ENCODE assay signal across 1 cellular context in the genomic region with DNA sequence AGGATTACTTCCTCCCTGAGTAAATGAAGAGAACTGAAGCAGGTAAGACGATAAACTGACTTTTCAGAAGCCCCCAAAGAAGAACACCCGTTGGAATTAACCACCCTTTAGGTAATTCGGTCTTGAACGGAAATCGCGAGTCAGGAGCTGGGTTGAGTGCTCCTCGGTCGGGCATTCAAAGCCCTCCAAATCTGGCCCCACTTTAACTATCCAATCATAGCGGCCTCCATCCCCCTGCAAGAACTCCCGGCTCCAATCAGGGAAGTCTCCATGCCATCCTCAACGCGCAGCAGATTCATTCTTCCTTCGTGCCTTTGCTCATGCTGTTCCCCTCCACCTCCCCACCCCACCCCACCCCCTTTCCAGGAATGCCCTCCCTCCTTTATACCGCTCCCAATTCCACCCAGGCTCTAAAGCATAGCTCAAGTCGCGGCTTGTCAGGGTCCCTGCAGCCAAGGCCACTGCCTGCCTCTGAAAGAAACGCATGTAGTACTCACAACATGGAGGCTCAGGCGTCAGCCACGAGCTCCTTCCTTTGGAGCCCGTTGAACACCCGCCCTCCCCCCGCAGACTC.
TF ChIP-seq lines count a peak whose summit lies in the region.

No MANE protein-coding gene starts in this region.

TF ChIP-seq in HEK293, 187 proteins besides CTCF, POLR2A, EP300 and RAD21 (continued from another document):
- TF ChIP-seq, protein P1, sequence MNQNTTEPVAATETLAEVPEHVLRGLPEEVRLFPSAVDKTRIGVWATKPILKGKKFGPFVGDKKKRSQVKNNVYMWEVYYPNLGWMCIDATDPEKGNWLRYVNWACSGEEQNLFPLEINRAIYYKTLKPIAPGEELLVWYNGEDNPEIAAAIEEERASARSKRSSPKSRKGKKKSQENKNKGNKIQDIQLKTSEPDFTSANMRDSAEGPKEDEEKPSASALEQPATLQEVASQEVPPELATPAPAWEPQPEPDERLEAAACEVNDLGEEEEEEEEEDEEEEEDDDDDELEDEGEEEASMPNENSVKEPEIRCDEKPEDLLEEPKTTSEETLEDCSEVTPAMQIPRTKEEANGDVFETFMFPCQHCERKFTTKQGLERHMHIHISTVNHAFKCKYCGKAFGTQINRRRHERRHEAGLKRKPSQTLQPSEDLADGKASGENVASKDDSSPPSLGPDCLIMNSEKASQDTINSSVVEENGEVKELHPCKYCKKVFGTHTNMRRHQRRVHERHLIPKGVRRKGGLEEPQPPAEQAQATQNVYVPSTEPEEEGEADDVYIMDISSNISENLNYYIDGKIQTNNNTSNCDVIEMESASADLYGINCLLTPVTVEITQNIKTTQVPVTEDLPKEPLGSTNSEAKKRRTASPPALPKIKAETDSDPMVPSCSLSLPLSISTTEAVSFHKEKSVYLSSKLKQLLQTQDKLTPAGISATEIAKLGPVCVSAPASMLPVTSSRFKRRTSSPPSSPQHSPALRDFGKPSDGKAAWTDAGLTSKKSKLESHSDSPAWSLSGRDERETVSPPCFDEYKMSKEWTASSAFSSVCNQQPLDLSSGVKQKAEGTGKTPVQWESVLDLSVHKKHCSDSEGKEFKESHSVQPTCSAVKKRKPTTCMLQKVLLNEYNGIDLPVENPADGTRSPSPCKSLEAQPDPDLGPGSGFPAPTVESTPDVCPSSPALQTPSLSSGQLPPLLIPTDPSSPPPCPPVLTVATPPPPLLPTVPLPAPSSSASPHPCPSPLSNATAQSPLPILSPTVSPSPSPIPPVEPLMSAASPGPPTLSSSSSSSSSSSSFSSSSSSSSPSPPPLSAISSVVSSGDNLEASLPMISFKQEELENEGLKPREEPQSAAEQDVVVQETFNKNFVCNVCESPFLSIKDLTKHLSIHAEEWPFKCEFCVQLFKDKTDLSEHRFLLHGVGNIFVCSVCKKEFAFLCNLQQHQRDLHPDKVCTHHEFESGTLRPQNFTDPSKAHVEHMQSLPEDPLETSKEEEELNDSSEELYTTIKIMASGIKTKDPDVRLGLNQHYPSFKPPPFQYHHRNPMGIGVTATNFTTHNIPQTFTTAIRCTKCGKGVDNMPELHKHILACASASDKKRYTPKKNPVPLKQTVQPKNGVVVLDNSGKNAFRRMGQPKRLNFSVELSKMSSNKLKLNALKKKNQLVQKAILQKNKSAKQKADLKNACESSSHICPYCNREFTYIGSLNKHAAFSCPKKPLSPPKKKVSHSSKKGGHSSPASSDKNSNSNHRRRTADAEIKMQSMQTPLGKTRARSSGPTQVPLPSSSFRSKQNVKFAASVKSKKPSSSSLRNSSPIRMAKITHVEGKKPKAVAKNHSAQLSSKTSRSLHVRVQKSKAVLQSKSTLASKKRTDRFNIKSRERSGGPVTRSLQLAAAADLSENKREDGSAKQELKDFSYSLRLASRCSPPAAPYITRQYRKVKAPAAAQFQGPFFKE (tag by site-specific recombination; IDR thresholded peaks at IDR 0.05; ENCODE audit: borderline replicate concordance) = no peak
- no peak for TF ChIP-seq ZBTB48 (tag by site-specific recombination; IDR thresholded peaks at IDR 0.05)
